In genomic region chr14:85934886-85935254, GRCh38 we compare ENCODE assay signal across 7 cellular contexts.
DNase-seq lines count a peak whose midpoint lies in the region; ATAC-seq and TF ChIP-seq lines count a peak whose summit lies in the region.

No MANE protein-coding gene starts in this region.

- no peaks in the 10 kb centered on the region for H3K27me3 ChIP-seq in effector memory CD4-positive, alpha-beta T cell (replicated peaks; ENCODE audit: control insufficient read depth, insufficient read depth, low read length, poor library complexity, severe bottlenecking)

- no peaks in the 10 kb centered on the region for H3K36me3 ChIP-seq in effector memory CD4-positive, alpha-beta T cell (ENCODE audit: control insufficient read depth, insufficient read depth, low read length)

- H3K27ac ChIP-seq in effector memory CD4-positive, alpha-beta T cell (ENCODE audit: insufficient read depth, low read length, poor library complexity, severe bottlenecking), result peak overlapping the region; percentile 77

- intact Hi-C loops in left colon (cut with DNase I, micrococcal nuclease), result no loop called here

- ATAC-seq in GM18858 (IDR thresholded peaks at IDR 0.05; ENCODE audit: unreplicated experiment) (peak; percentile 27), left colon (no peak)

- peak overlapping the region; percentile 68 for H3K4me3 ChIP-seq in NB4 (ENCODE audit: low read depth, low read length)
- H3K4me3 ChIP-seq in effector memory CD4-positive, alpha-beta T cell (ENCODE audit: insufficient read depth, low read depth, low read length, poor library complexity, severe bottlenecking), result peak overlapping the region; percentile 77

- peaks cover 7% of the 10 kb centered on the region for H3K4me1 ChIP-seq in effector memory CD4-positive, alpha-beta T cell (ENCODE audit: control insufficient read depth, insufficient read depth, low read length, poor library complexity, severe bottlenecking)

- no peak for TF ChIP-seq CTCF in NB4 (IDR thresholded peaks at IDR 0.05; ENCODE audit: low read depth, low read length)

- DNase-seq in H4 (ENCODE audit: low spot score) (peak; percentile 3), NB4 (ENCODE audit: low read depth) (peak; percentile 16), superior temporal gyrus (ENCODE audit: extremely low spot score) (peak; percentile 49), T-helper 9 cell (no peak), left colon (no peak)
- DNase-seq in effector memory CD4-positive, alpha-beta T cell, result no peak

- no peak for TF ChIP-seq POLR2A in NB4 (IDR thresholded peaks at IDR 0.05; ENCODE audit: extremely low read depth, insufficient read length)

- no peaks in the 10 kb centered on the region for H3K9me3 ChIP-seq in effector memory CD4-positive, alpha-beta T cell (ENCODE audit: control insufficient read depth, low read length)

Comparison
In these comparisons a context has a peak if more than half of its experiments do, and no peak if none do; other contexts are left out.
1. DNase-seq: peak in H4 (single experiment), NB4 (single experiment) and superior temporal gyrus (single experiment); none in effector memory CD4-positive, alpha-beta T cell (0 of 3), T-helper 9 cell (single experiment) and left colon (0 of 2).